Comparison of ENCODE assay signal across 23 cellular contexts in the genomic region with DNA sequence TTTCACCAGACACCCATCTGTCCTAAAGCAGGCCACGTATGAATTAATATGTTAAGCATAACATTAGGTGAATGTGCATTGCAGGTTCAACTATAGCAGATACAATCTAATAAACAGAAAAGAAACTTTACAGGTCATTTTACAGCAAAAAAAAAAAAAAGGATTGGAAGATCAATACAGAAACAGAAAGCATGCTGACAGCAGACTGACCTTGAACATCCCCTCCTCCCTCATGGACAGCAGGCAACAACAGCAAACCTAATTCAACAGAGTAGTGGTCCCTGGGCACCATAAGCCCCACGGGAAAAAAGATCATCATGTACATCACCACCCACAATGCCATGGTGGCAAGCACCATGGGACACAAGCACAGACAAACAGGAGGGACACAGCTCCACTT.
"Had no signal": no experiment of that assay in that cellular context is flagged by ENCODE, and none has a peak within 500 bp of the region (broad histone marks: within the 10 kb centered on the region; RNA-seq: fewer than 3 reads in every experiment).

No MANE protein-coding gene starts in this region.

- H3K27ac Mint-ChIP-seq: activated naive CD4-positive, alpha-beta T cell treated with anti-CD3 and anti-CD28 coated beads, Interleukin-2, amount 10 ng/mL, durations not matched to agents 7 days and 5 days; brain; T-cell had no signal

- H3K4me3 ChIP-seq: SK-N-MC had no signal

- ATAC-seq: activated CD4-positive, CD25-positive, alpha-beta regulatory T cell treated with anti-CD3 and anti-CD28 coated beads, Interleukin-2, amount 50 U/mL, for 24 hours; Right ventricle myocardium inferior; T-cell had no signal

- H3K27me3 Mint-ChIP-seq: activated naive CD4-positive, alpha-beta T cell treated with anti-CD3 and anti-CD28 coated beads, Interleukin-2, amount 10 ng/mL, durations not matched to agents 7 days and 5 days; central memory CD8-positive, alpha-beta T cell; T-cell had no signal

- H3K27ac ChIP-seq: SK-N-MC, WERI-Rb-1 had no signal

- DNase-seq: activated CD4-positive, alpha-beta T cell treated with anti-CD3 and anti-CD28 coated beads for 4 hours; activated CD4-positive, alpha-beta T cell treated with anti-CD3 and anti-CD28 coated beads, Interleukin-2, amount 50 U/mL, for 48 hours; activated effector memory CD4-positive, alpha-beta T cell treated with Interleukin-2 at 50 U/mL for 16 hours; activated naive CD4-positive, alpha-beta T cell treated with anti-CD3 and anti-CD28 coated beads, Interleukin-2, amount 10 ng/mL, durations not matched to agents 7 days and 5 days; activated T-cell treated with anti-CD3 and anti-CD28 coated beads for 4 hours; amygdala; MM.1S; NCI-H1105; NCI-H1436; NCI-H1694 treated with DMSO at 0.1 percent for 48 hours; NCI-H2029 treated with DMSO at 0.1 percent for 48 hours; NCI-H345; NCI-H510A; NCI-H526 treated with DMSO at 0.1 percent for 48 hours; NCI-H82; T-cell; WERI-Rb-1 had no signal

- H3K9me3 Mint-ChIP-seq: activated naive CD4-positive, alpha-beta T cell treated with anti-CD3 and anti-CD28 coated beads, Interleukin-2, amount 10 ng/mL, durations not matched to agents 7 days and 5 days; brain; central memory CD8-positive, alpha-beta T cell; T-cell had no signal

- H3K4me3 Mint-ChIP-seq: activated naive CD4-positive, alpha-beta T cell treated with anti-CD3 and anti-CD28 coated beads, Interleukin-2, amount 10 ng/mL, durations not matched to agents 7 days and 5 days; brain; central memory CD8-positive, alpha-beta T cell; T-cell had no signal

- H3K36me3 ChIP-seq: WERI-Rb-1 had no signal

- H3K36me3 Mint-ChIP-seq: brain had no signal

- FAIRE-seq: astrocyte had no signal
